Comparison of ENCODE assay signal across 16 cellular contexts in genomic region chr2:220224711-220225519, GRCh38.
DNase-seq lines count a peak whose midpoint lies in the region; ATAC-seq, FAIRE-seq and TF ChIP-seq lines count a peak whose summit lies in the region.
"Had no signal": no experiment of that assay in that cellular context is flagged by ENCODE, and none has a peak within 500 bp of the region (broad histone marks: within the 10 kb centered on the region; RNA-seq: fewer than 3 reads in every experiment).

No MANE protein-coding gene starts in this region.

- DNase-seq in AG10803 (ENCODE audit: low read depth) (peak; percentile 92), HTR-8/SVneo (ENCODE audit: insufficient read length, low spot score) (peak; percentile 53), choroid plexus epithelial cell (ENCODE audit: low read depth) (peak; percentile 58), NCI-H2029 (lab: John Stamatoyannopoulos, UW) (no peak), gastrocnemius medialis (no peak), tibial nerve (ENCODE audit: low spot score in 2 of 2) (no peak), left ventricle myocardium superior (no peak)
- DNase-seq: activated CD4-positive, alpha-beta T cell treated with anti-CD3 and anti-CD28 coated beads, Interleukin-2, amount 10 ng/mL, durations not matched to agents 7 days and 5 days; activated naive CD4-positive, alpha-beta T cell; CD8-positive, alpha-beta memory T cell; NCI-H446 treated with DMSO at 0.1 percent for 48 hours had no signal

- H3K4me1 ChIP-seq in gastrocnemius medialis: no peaks in the 10 kb centered on the region
- no peaks in the 10 kb centered on the region for H3K4me1 ChIP-seq in tibial nerve
- H3K4me1 ChIP-seq: thyroid gland had no signal

- H3K9me3 ChIP-seq in gastrocnemius medialis (no peaks in the 10 kb centered on the region), tibial nerve (no peaks in the 10 kb centered on the region)
- H3K9me3 ChIP-seq: MG63, thyroid gland had no signal

- H3K4me3 Mint-ChIP-seq in nephron: no peak overlapping the region
- H3K4me3 Mint-ChIP-seq: activated CD4-positive, alpha-beta T cell treated with anti-CD3 and anti-CD28 coated beads, Interleukin-2, amount 10 ng/mL, durations not matched to agents 7 days and 5 days; CD8-positive, alpha-beta memory T cell had no signal

- H3K27me3 Mint-ChIP-seq in nephron (ENCODE audit: low read depth): no peaks in the 10 kb centered on the region
- H3K27me3 Mint-ChIP-seq: activated CD4-positive, alpha-beta T cell treated with anti-CD3 and anti-CD28 coated beads, Interleukin-2, amount 10 ng/mL, durations not matched to agents 7 days and 5 days; CD8-positive, alpha-beta memory T cell had no signal

- no peaks in the 10 kb centered on the region for H3K36me3 Mint-ChIP-seq in nephron (ENCODE audit: low read depth)
- H3K36me3 Mint-ChIP-seq: CD8-positive, alpha-beta memory T cell had no signal

- intact Hi-C loops in gastrocnemius medialis (cut with DNase I; ENCODE audit: low total_unique reads): no loop called here
- intact Hi-C loops in left ventricle myocardium superior (cut with micrococcal nuclease): no loop called here

- peak; percentile 80 for FAIRE-seq in HTR-8/SVneo (lab: Jason Lieb, UNC)
- FAIRE-seq: GM19239 had no signal

- H3K27ac ChIP-seq in gastrocnemius medialis (no peak overlapping the region), tibial nerve (no peak overlapping the region)
- H3K27ac ChIP-seq: thyroid gland had no signal

- peaks cover 61% of the 10 kb centered on the region for H3K4me1 Mint-ChIP-seq in nephron
- H3K4me1 Mint-ChIP-seq: activated CD4-positive, alpha-beta T cell treated with anti-CD3 and anti-CD28 coated beads, Interleukin-2, amount 10 ng/mL, durations not matched to agents 7 days and 5 days; CD8-positive, alpha-beta memory T cell had no signal

- H3K27ac Mint-ChIP-seq in nephron: peak overlapping the region; percentile 36 to 66 (median 58)
- H3K27ac Mint-ChIP-seq: activated CD4-positive, alpha-beta T cell treated with anti-CD3 and anti-CD28 coated beads, Interleukin-2, amount 10 ng/mL, durations not matched to agents 7 days and 5 days; CD8-positive, alpha-beta memory T cell had no signal

- no peak for TF ChIP-seq EP300 in tibial nerve (IDR thresholded peaks at IDR 0.05)

- no peaks in the 10 kb centered on the region for H3K27me3 ChIP-seq in gastrocnemius medialis
- no peaks in the 10 kb centered on the region for H3K27me3 ChIP-seq in tibial nerve
- H3K27me3 ChIP-seq: MG63, thyroid gland had no signal

- TF ChIP-seq POLR2A in gastrocnemius medialis (IDR thresholded peaks at IDR 0.05) (no peak), tibial nerve (IDR thresholded peaks at IDR 0.05) (no peak)

- 58 to 59% methylated on average over 4 of the region's 4 CpGs for WGBS in tibial nerve, 2 donors

- in situ Hi-C loops in gastrocnemius medialis (cut with MboI; ENCODE audit: low sequenced_read_pairs in 4 of 4): no loop called here

- TF ChIP-seq CTCF in AG10803 (conservative IDR thresholded peaks at IDR 0.05; ENCODE audit: low read length): no peak
- no peak for TF ChIP-seq CTCF in choroid plexus epithelial cell (conservative IDR thresholded peaks at IDR 0.05; ENCODE audit: low read depth, low read length)
- TF ChIP-seq CTCF in nephron (IDR thresholded peaks at IDR 0.05; ENCODE audit: unreplicated experiment in 3 of 3): no peak
- no peak for TF ChIP-seq CTCF in gastrocnemius medialis (IDR thresholded peaks at IDR 0.05 in 4 of 5, conservative IDR thresholded peaks at IDR 0.05 in 1 of 5)
- no peak for TF ChIP-seq CTCF in tibial nerve (IDR thresholded peaks at IDR 0.05)

- ATAC-seq in gastrocnemius medialis (no peak), left ventricle myocardium superior (no peak)
- ATAC-seq: sciatic nerve had no signal

- no peak overlapping the region for H3K4me3 ChIP-seq in AG10803 (ENCODE audit: low read length)
- no peak overlapping the region for H3K4me3 ChIP-seq in choroid plexus epithelial cell (ENCODE audit: low read depth, low read length)
- H3K4me3 ChIP-seq in gastrocnemius medialis: no peak overlapping the region
- no peak overlapping the region for H3K4me3 ChIP-seq in tibial nerve
- H3K4me3 ChIP-seq: MG63, thyroid gland had no signal

- no peaks in the 10 kb centered on the region for H3K36me3 ChIP-seq in gastrocnemius medialis
- H3K36me3 ChIP-seq in tibial nerve: no peaks in the 10 kb centered on the region
- H3K36me3 ChIP-seq: MG63, thyroid gland had no signal

- no peaks in the 10 kb centered on the region for H3K9me3 Mint-ChIP-seq in nephron
- H3K9me3 Mint-ChIP-seq: activated CD4-positive, alpha-beta T cell treated with anti-CD3 and anti-CD28 coated beads, Interleukin-2, amount 10 ng/mL, durations not matched to agents 7 days and 5 days had no signal

Comparison
In these comparisons a context has a peak if more than half of its experiments do, and no peak if none do; other contexts are left out.
1. DNase-seq: peak in AG10803 (single experiment), HTR-8/SVneo (single experiment) and choroid plexus epithelial cell (single experiment); none in NCI-H2029 (single experiment), gastrocnemius medialis (0 of 2), tibial nerve (0 of 2) and left ventricle myocardium superior (single experiment).